Comparison of ENCODE assay signal across 23 cellular contexts in genomic region chr4:165048170-165048569, GRCh38. TPM values are rescaled to one million over a fixed set of nuclear protein-coding genes. Genes with fewer than 3 reads are reported as not detected.
DNase-seq lines count a peak whose midpoint lies in the region; ATAC-seq and TF ChIP-seq lines count a peak whose summit lies in the region.
"Had no signal": no experiment of that assay in that cellular context is flagged by ENCODE, and none has a peak within 500 bp of the region (broad histone marks: within the 10 kb centered on the region; RNA-seq: fewer than 3 reads in every experiment).

No MANE protein-coding gene starts in this region.

- H4K5ac ChIP-seq in mesendoderm (ENCODE audit: low read length), result no peak overlapping the region

- H3K4me3 ChIP-seq in H7 (ENCODE audit: insufficient read depth, low read depth, low read length) (no peak overlapping the region), endodermal cell (ENCODE audit: low read length) (no peak overlapping the region), mesendoderm (ENCODE audit: low read length) (no peak overlapping the region)
- H3K4me3 ChIP-seq: A549; BLaER1 treated with 17β-estradiol and CSF1 and Interleukin-3, amounts not matched to agents 10 nM and 100 nM; HAP-1 had no signal

- H3K9ac ChIP-seq in endodermal cell (ENCODE audit: extremely low read depth, low read length, poor library complexity, severe bottlenecking) (no peak overlapping the region), mesendoderm (ENCODE audit: low read length) (no peak overlapping the region)
- H3K9ac ChIP-seq: BLaER1 treated with 17β-estradiol and CSF1 and Interleukin-3, amounts not matched to agents 10 nM and 100 nM had no signal

- no peak overlapping the region for H2BK15ac ChIP-seq in mesendoderm (replicated peaks; ENCODE audit: low read depth)

- no peak for ATAC-seq in stimulated activated effector memory CD8-positive, alpha-beta T cell treated with anti-CD3 and anti-CD28 coated beads, Interleukin-12 subunit alpha, Interleukin-12 subunit beta, amount 100 ng/mL, for 72 hours
- no peak for ATAC-seq in HG03439 (IDR thresholded peaks at IDR 0.05; ENCODE audit: unreplicated experiment)
- ATAC-seq: A549 had no signal

- no peak overlapping the region for H2BK5ac ChIP-seq in mesendoderm (ENCODE audit: low read length)

- no peak overlapping the region for H3K4me3 Mint-ChIP-seq in endodermal cell
- H3K4me3 Mint-ChIP-seq in stimulated activated effector memory CD8-positive, alpha-beta T cell treated with anti-CD3 and anti-CD28 coated beads, Interleukin-12 subunit alpha, Interleukin-12 subunit beta, amount 100 ng/mL, for 72 hours, result no peak overlapping the region
- H3K4me3 Mint-ChIP-seq: CD14-positive monocyte; CD4-positive, alpha-beta T cell; CD8-positive, alpha-beta memory T cell; HFFc6 had no signal

- H3K36me3 ChIP-seq in H7 (replicated peaks; ENCODE audit: control insufficient read depth, insufficient read depth, low read length), result no peaks in the 10 kb centered on the region
- no peaks in the 10 kb centered on the region for H3K36me3 ChIP-seq in endodermal cell (ENCODE audit: control insufficient read depth, insufficient read depth, low read length)
- no peaks in the 10 kb centered on the region for H3K36me3 ChIP-seq in mesendoderm (ENCODE audit: control insufficient read depth, insufficient read depth, low read length)
- H3K36me3 ChIP-seq: BE2C; BLaER1 treated with 17β-estradiol and CSF1 and Interleukin-3, amounts not matched to agents 10 nM and 100 nM; HAP-1 had no signal

- no peak overlapping the region for H3K4me2 ChIP-seq in mesendoderm (ENCODE audit: low read length)
- H3K4me2 ChIP-seq: A549; BLaER1 treated with 17β-estradiol and CSF1 and Interleukin-3, amounts not matched to agents 10 nM and 100 nM had no signal

- peaks cover 3% of the 10 kb centered on the region for H3K4me1 ChIP-seq in endodermal cell (ENCODE audit: control insufficient read depth, insufficient read depth, low read length)
- no peaks in the 10 kb centered on the region for H3K4me1 ChIP-seq in mesendoderm (ENCODE audit: control insufficient read depth, low read depth, low read length)
- H3K4me1 ChIP-seq: A549; BE2C; BLaER1 treated with 17β-estradiol and CSF1 and Interleukin-3, amounts not matched to agents 10 nM and 100 nM had no signal

- peak overlapping the region; percentile 37 for H3K27ac Mint-ChIP-seq in endodermal cell
- no peak overlapping the region for H3K27ac Mint-ChIP-seq in stimulated activated effector memory CD8-positive, alpha-beta T cell treated with anti-CD3 and anti-CD28 coated beads, Interleukin-12 subunit alpha, Interleukin-12 subunit beta, amount 100 ng/mL, for 72 hours
- H3K27ac Mint-ChIP-seq: CD14-positive monocyte; CD4-positive, alpha-beta T cell; HFFc6 had no signal

- no peak overlapping the region for H3K4ac ChIP-seq in mesendoderm (ENCODE audit: low read depth, low read length)

- intact Hi-C loops in posterior vena cava (cut with DNase I), result no loop called here

- no peak for TF ChIP-seq CTCF in endodermal cell (conservative IDR thresholded peaks at IDR 0.05)

- H3K9me3 Mint-ChIP-seq in endodermal cell, result peaks cover 2% of the 10 kb centered on the region
- no peaks in the 10 kb centered on the region for H3K9me3 Mint-ChIP-seq in stimulated activated effector memory CD8-positive, alpha-beta T cell treated with anti-CD3 and anti-CD28 coated beads, Interleukin-12 subunit alpha, Interleukin-12 subunit beta, amount 100 ng/mL, for 72 hours
- H3K9me3 Mint-ChIP-seq: CD4-positive, alpha-beta T cell; CD8-positive, alpha-beta memory T cell; HFFc6 had no signal

- no peak overlapping the region for H4K8ac ChIP-seq in mesendoderm (ENCODE audit: low read depth, low read length)

- H3K18ac ChIP-seq in mesendoderm (ENCODE audit: low read length), result no peak overlapping the region

- no peaks in the 10 kb centered on the region for H3K79me1 ChIP-seq in mesendoderm (ENCODE audit: low read length)

- no peaks in the 10 kb centered on the region for H3K9me3 ChIP-seq in endodermal cell (ENCODE audit: control insufficient read depth, low read length)
- H3K9me3 ChIP-seq: A549, BE2C, HAP-1 had no signal

- no peak overlapping the region for H3K56ac ChIP-seq in mesendoderm (ENCODE audit: low read length)

- no peaks in the 10 kb centered on the region for H3K27me3 Mint-ChIP-seq in endodermal cell (ENCODE audit: insufficient read depth)

- no peaks in the 10 kb centered on the region for H3K27me3 ChIP-seq in H7 (ENCODE audit: control insufficient read depth, insufficient read depth, low read length)
- no peaks in the 10 kb centered on the region for H3K27me3 ChIP-seq in endodermal cell (ENCODE audit: control insufficient read depth, insufficient read depth, low read length, poor library complexity, severe bottlenecking)
- no peaks in the 10 kb centered on the region for H3K27me3 ChIP-seq in mesendoderm (ENCODE audit: insufficient read depth, low read length, poor library complexity)
- H3K27me3 ChIP-seq: BE2C; BLaER1 treated with 17β-estradiol and CSF1 and Interleukin-3, amounts not matched to agents 10 nM and 100 nM had no signal

- no peaks in the 10 kb centered on the region for H3K79me2 ChIP-seq in mesendoderm (ENCODE audit: control insufficient read depth, insufficient read depth, low read length)

- H3K27ac ChIP-seq in endodermal cell (ENCODE audit: low read depth, low read length) (no peak overlapping the region), mesendoderm (ENCODE audit: low read depth, low read length) (no peak overlapping the region)
- H3K27ac ChIP-seq: A549; BLaER1 treated with 17β-estradiol and CSF1 and Interleukin-3, amounts not matched to agents 10 nM and 100 nM had no signal

- peaks cover 16% of the 10 kb centered on the region for H3K4me1 Mint-ChIP-seq in endodermal cell
- no peaks in the 10 kb centered on the region for H3K4me1 Mint-ChIP-seq in stimulated activated effector memory CD8-positive, alpha-beta T cell treated with anti-CD3 and anti-CD28 coated beads, Interleukin-12 subunit alpha, Interleukin-12 subunit beta, amount 100 ng/mL, for 72 hours
- H3K4me1 Mint-ChIP-seq: CD14-positive monocyte; CD8-positive, alpha-beta memory T cell had no signal

- no peak overlapping the region for H2BK120ac ChIP-seq in mesendoderm (ENCODE audit: low read depth, low read length)

- WGBS in endodermal cell (ENCODE audit: insufficient coverage in 1 of 2, insufficient read length in 1 of 2), 2 experiments, result 87 to 90% methylated on average over 2 to 5 of the region's 5 CpGs
- WGBS in mesendoderm (ENCODE audit: extremely low coverage, insufficient coverage, low lambda C conversion rate), result no CpG with 5 or more reads among the region's 5 CpGs

- no peak overlapping the region for H2AK5ac ChIP-seq in mesendoderm (ENCODE audit: low read length)

- DNase-seq in ELF-1 (ENCODE audit: low read depth, low spot score), result peak; percentile 63
- DNase-seq in H7, result peak; percentile 35
- peak; percentile 69 for DNase-seq in endodermal cell
- DNase-seq in mesendoderm, result peak; percentile 34
- no peak for DNase-seq in posterior vena cava (ENCODE audit: low spot score)
- DNase-seq in stimulated activated effector memory CD8-positive, alpha-beta T cell treated with anti-CD3 and anti-CD28 coated beads, Interleukin-12 subunit alpha, Interleukin-12 subunit beta, amount 100 ng/mL, for 72 hours (ENCODE audit: low spot score in 2 of 2), result no peak
- DNase-seq in NK-92 treated with Interleukin-12 subunit alpha and Interleukin-12 subunit beta, amount 100 ng/mL, for 24 hours (lab: John Stamatoyannopoulos, UW), result no peak
- DNase-seq: 8988T; ACHN; AML-193; BE2C; CD4-positive, alpha-beta T cell; CD8-positive, alpha-beta memory T cell; DMS53; DMS79 treated with DMSO at 0.1 percent for 48 hours; HFFc6 had no signal

- no peak overlapping the region for H3K23ac ChIP-seq in mesendoderm (ENCODE audit: low read length)

- H3K36me3 Mint-ChIP-seq in endodermal cell (ENCODE audit: low read depth), result no peaks in the 10 kb centered on the region
- no peaks in the 10 kb centered on the region for H3K36me3 Mint-ChIP-seq in stimulated activated effector memory CD8-positive, alpha-beta T cell treated with anti-CD3 and anti-CD28 coated beads, Interleukin-12 subunit alpha, Interleukin-12 subunit beta, amount 100 ng/mL, for 72 hours
- H3K36me3 Mint-ChIP-seq: CD14-positive monocyte; CD8-positive, alpha-beta memory T cell had no signal

RNA-seq across cellular contexts. Expression of gene TRIM75, which starts 5.5 kb away (rescaled TPM):
- total RNA-seq in H7 (2014; rRNA removed; shearing (Covaris generic)), result not detected in 2 replicates
- total RNA-seq in endodermal cell (not detected), posterior vena cava (not detected)
- polyA plus RNA-seq in endodermal cell (2013, experiment 1 of 2), result not detected
- not detected for polyA plus RNA-seq in endodermal cell (2013, experiment 2 of 2)
- not detected for polyA plus RNA-seq in mesendoderm (2013, experiment 1 of 2)
- not detected for polyA plus RNA-seq in mesendoderm (2013, experiment 2 of 2)
- total RNA-seq: CD4-positive, alpha-beta T cell; CD8-positive, alpha-beta memory T cell; Daoy; H4; HFFc6 had no signal
- polyA plus RNA-seq: A549; CD14-positive monocyte; CD8-positive, alpha-beta memory T cell had no signal

RNA-seq across cellular contexts. Expression of gene TRIM60, which starts 16.4 kb away (rescaled TPM):
- not detected in 2 replicates for total RNA-seq in H7 (2014; rRNA removed; shearing (Covaris generic))
- total RNA-seq in endodermal cell (not detected), posterior vena cava (not detected)
- not detected for polyA plus RNA-seq in endodermal cell (2013, experiment 1 of 2)
- not detected for polyA plus RNA-seq in endodermal cell (2013, experiment 2 of 2)
- polyA plus RNA-seq in mesendoderm (2013, experiment 1 of 2), result not detected
- not detected for polyA plus RNA-seq in mesendoderm (2013, experiment 2 of 2)
- total RNA-seq: CD4-positive, alpha-beta T cell; CD8-positive, alpha-beta memory T cell; Daoy; H4; HFFc6 had no signal
- polyA plus RNA-seq: A549; CD14-positive monocyte; CD8-positive, alpha-beta memory T cell had no signal

Comparison
In these comparisons a context has a peak if more than half of its experiments do, and no peak if none do; other contexts are left out.
1. DNase-seq: peak in ELF-1 (single experiment), H7 (single experiment), endodermal cell (single experiment) and mesendoderm (single experiment); none in posterior vena cava (single experiment), stimulated activated effector memory CD8-positive, alpha-beta T cell treated with anti-CD3 and anti-CD28 coated beads, Interleukin-12 subunit alpha, Interleukin-12 subunit beta, amount 100 ng/mL, for 72 hours (0 of 2) and NK-92 treated with Interleukin-12 subunit alpha and Interleukin-12 subunit beta, amount 100 ng/mL, for 24 hours (single experiment).